ENCODE assay signal across 15 cellular contexts in the genomic region with DNA sequence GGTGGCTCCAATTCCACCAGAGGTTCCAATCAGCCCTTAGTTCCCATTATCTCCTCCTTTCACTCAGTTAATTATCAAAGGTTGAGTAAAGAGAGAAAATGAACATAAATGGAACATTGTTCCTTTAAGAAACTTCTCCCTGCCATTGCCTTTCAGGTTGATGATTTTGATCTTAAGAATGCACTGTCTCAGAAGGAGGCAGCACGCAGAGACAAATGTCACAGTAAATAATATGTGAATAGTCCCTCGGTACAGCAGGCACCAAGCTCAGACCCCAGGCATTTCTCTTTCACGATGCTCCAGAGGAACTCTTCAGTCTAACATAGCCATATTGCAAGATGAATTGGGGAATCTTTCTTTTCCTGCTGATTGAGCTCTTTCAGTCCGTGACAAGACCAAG.
A peak's percentile ranks its signal among the peaks of the same experiment; 100 is the strongest.
DNase-seq lines count a peak whose midpoint lies in the region; ATAC-seq and TF ChIP-seq lines count a peak whose summit lies in the region.
"Had no signal": no experiment of that assay in that cellular context is flagged by ENCODE, and none has a peak within 500 bp of the region (broad histone marks: within the 10 kb centered on the region; RNA-seq: fewer than 3 reads in every experiment).

No MANE protein-coding gene starts in this region.

- no peaks in the 10 kb centered on the region for H3K9me2 ChIP-seq in PC-3 (replicated peaks; ENCODE audit: low read length)

- POLR2A ChIA-PET in PC-3 (lab: Charles Lee; ENCODE audit: unreplicated experiment) = no interaction called here

- ATAC-seq in PC-3 (no peak), GM18909 (IDR thresholded peaks at IDR 0.05; ENCODE audit: poor library complexity, unreplicated experiment) (no peak)
- ATAC-seq: HCT116 had no signal

- no peak overlapping the region for H2AFZ ChIP-seq in PC-3 (ENCODE audit: low read length)

- CTCF ChIA-PET in PC-3 (lab: Charles Lee) = no interaction called here
- CTCF ChIA-PET in activated naive CD4-positive, alpha-beta T cell treated with anti-CD3 and anti-CD28 coated beads, Interleukin-2, amount 10 ng/mL, durations not matched to agents 7 days and 5 days (lab: Charles Lee) = no interaction called here

- H3K9ac ChIP-seq in PC-3 (ENCODE audit: low read length) = no peak overlapping the region

- no peaks in the 10 kb centered on the region for H3K9me3 ChIP-seq in PC-3 (ENCODE audit: low read length)

- H3K27ac Mint-ChIP-seq in activated naive CD4-positive, alpha-beta T cell treated with anti-CD3 and anti-CD28 coated beads, Interleukin-2, amount 10 ng/mL, durations not matched to agents 7 days and 5 days = no peak overlapping the region
- H3K27ac Mint-ChIP-seq: B cell; CD4-positive, alpha-beta memory T cell had no signal

- H3K27ac ChIP-seq in PC-3 (ENCODE audit: low read length) = no peak overlapping the region
- H3K27ac ChIP-seq: HL-60 had no signal

- TF ChIP-seq CTCF in PC-3 (conservative IDR thresholded peaks at IDR 0.05; ENCODE audit: low read depth, low read length) = no peak
- TF ChIP-seq CTCF in epithelial cell of esophagus (IDR thresholded peaks at IDR 0.05; ENCODE audit: insufficient read depth, low read depth, low read length, missing control alignments) = no peak

- H3K36me3 ChIP-seq in PC-3 (ENCODE audit: low read depth, low read length) = no peaks in the 10 kb centered on the region

- no peaks in the 10 kb centered on the region for H3K4me1 Mint-ChIP-seq in activated naive CD4-positive, alpha-beta T cell treated with anti-CD3 and anti-CD28 coated beads, Interleukin-2, amount 10 ng/mL, durations not matched to agents 7 days and 5 days
- H3K4me1 Mint-ChIP-seq: B cell; CD4-positive, alpha-beta memory T cell had no signal

- DNase-seq in PC-3 = peak; percentile 15
- peak; percentile 30 for DNase-seq in epithelial cell of esophagus (ENCODE audit: low read depth)
- DNase-seq in kidney tubule cell (ENCODE audit: low spot score) = peak; percentile 12
- peak; percentile 34 for DNase-seq in retina
- DNase-seq in activated naive CD4-positive, alpha-beta T cell treated with anti-CD3 and anti-CD28 coated beads, Interleukin-2, amount 10 ng/mL, durations not matched to agents 7 days and 5 days = no peak
- no peak for DNase-seq in H4 (ENCODE audit: low spot score)
- DNase-seq: C1 segment of cervical spinal cord; CD4-positive, alpha-beta memory T cell; DMS153; DMS79 treated with DMSO at 0.1 percent for 48 hours; EL had no signal

- no peaks in the 10 kb centered on the region for H3K9me3 Mint-ChIP-seq in activated naive CD4-positive, alpha-beta T cell treated with anti-CD3 and anti-CD28 coated beads, Interleukin-2, amount 10 ng/mL, durations not matched to agents 7 days and 5 days

- peak overlapping the region; percentile 17 for H3K4me2 ChIP-seq in PC-3 (ENCODE audit: low read length)

- H3K4me1 ChIP-seq in PC-3 (ENCODE audit: insufficient read depth, low read length) = no peaks in the 10 kb centered on the region

- H3K27me3 ChIP-seq in PC-3 (ENCODE audit: low read length) = peaks cover 36% of the 10 kb centered on the region; the same call in 1 of the 2 replicates

- no peaks in the 10 kb centered on the region for H4K20me1 ChIP-seq in PC-3 (ENCODE audit: low read length)

- H3K4me3 ChIP-seq in PC-3 (ENCODE audit: low read length) (no peak overlapping the region), epithelial cell of esophagus (ENCODE audit: low read length) (no peak overlapping the region)

- H3F3A ChIP-seq in PC-3 (ENCODE audit: low read length, unreplicated experiment) = no peaks in the 10 kb centered on the region

- BruUV-seq in PC-3 (replicated peaks; lab: Mats Ljungman, UMichigan) = no TSS peak

- H3K27me3 Mint-ChIP-seq in activated naive CD4-positive, alpha-beta T cell treated with anti-CD3 and anti-CD28 coated beads, Interleukin-2, amount 10 ng/mL, durations not matched to agents 7 days and 5 days = no peaks in the 10 kb centered on the region
- H3K27me3 Mint-ChIP-seq: B cell; CD4-positive, alpha-beta memory T cell had no signal

- no peak overlapping the region for H3K4me3 Mint-ChIP-seq in activated naive CD4-positive, alpha-beta T cell treated with anti-CD3 and anti-CD28 coated beads, Interleukin-2, amount 10 ng/mL, durations not matched to agents 7 days and 5 days
- H3K4me3 Mint-ChIP-seq: B cell; CD4-positive, alpha-beta memory T cell had no signal

- no peaks in the 10 kb centered on the region for H3K36me3 Mint-ChIP-seq in activated naive CD4-positive, alpha-beta T cell treated with anti-CD3 and anti-CD28 coated beads, Interleukin-2, amount 10 ng/mL, durations not matched to agents 7 days and 5 days
- H3K36me3 Mint-ChIP-seq: CD4-positive, alpha-beta memory T cell had no signal

- H3K79me2 ChIP-seq in PC-3 (ENCODE audit: low read length) = no peaks in the 10 kb centered on the region

- intact Hi-C loops in PC-3 (cut with micrococcal nuclease) = no loop called here

Comparison
In these comparisons a context has a peak if more than half of its experiments do, and no peak if none do; other contexts are left out.
1. DNase-seq: peak in PC-3 (single experiment), epithelial cell of esophagus (single experiment), kidney tubule cell (single experiment) and retina (single experiment); none in activated naive CD4-positive, alpha-beta T cell treated with anti-CD3 and anti-CD28 coated beads, Interleukin-2, amount 10 ng/mL, durations not matched to agents 7 days and 5 days (single experiment) and H4 (single experiment).